In genomic region chr5:93019896-93020295, GRCh38 we compare ENCODE assay signal across 25 cellular contexts.
"Had no signal": no experiment of that assay in that cellular context is flagged by ENCODE, and none has a peak within 500 bp of the region (broad histone marks: within the 10 kb centered on the region; RNA-seq: fewer than 3 reads in every experiment).

No MANE protein-coding gene starts in this region.

- H3K36me3 ChIP-seq: MG63, SJCRH30 had no signal

- H3K27ac Mint-ChIP-seq: T-helper 17 cell; T-helper 2 cell treated with Interferon-gamma antibody and Interleukin-4, amounts not matched to agents 5 μg/mL and 100 μg/mL, for 36 hours had no signal

- H3K4me3 Mint-ChIP-seq: T-helper 17 cell; T-helper 2 cell treated with Interferon-gamma antibody and Interleukin-4, amounts not matched to agents 5 μg/mL and 100 μg/mL, for 36 hours had no signal

- FAIRE-seq: HepG2 had no signal

- H3K27ac ChIP-seq: RWPE1, SJCRH30 had no signal

- H3K4me3 ChIP-seq: MG63, SJCRH30 had no signal

- H3K4me1 Mint-ChIP-seq: T-helper 17 cell had no signal

- H3K9me3 Mint-ChIP-seq: T-helper 2 cell treated with Interferon-gamma antibody and Interleukin-4, amounts not matched to agents 5 μg/mL and 100 μg/mL, for 36 hours had no signal

- H3K9me3 ChIP-seq: MG63, SJCRH30 had no signal

- H3K27me3 Mint-ChIP-seq: T-helper 17 cell had no signal

- ATAC-seq: HepG2, Panc1, PC-3, SK-N-SH treated with all-trans-retinoic acid at 6 μM for 48 hours, T-helper 17 cell had no signal

- H3K27me3 ChIP-seq: MG63, SJCRH30 had no signal

- DNase-seq: IMR-90; Karpas-422; KG1; MG63; NCI-H1092; NCI-H1105 treated with DMSO at 0.1 percent for 48 hours; NCI-H1417 treated with DMSO at 0.1 percent for 48 hours; NCI-H146; NCI-H1694 treated with DMSO at 0.1 percent for 48 hours; NCI-H1930; NCI-H2081; NCI-H2107; NCI-H2227 treated with DMSO at 0.1 percent for 48 hours; NCI-H526; NK-92 treated with Interleukin-12 subunit alpha and Interleukin-12 subunit beta, amount 100 ng/mL, for 24 hours; PC-3; SHP77; SJCRH30; T-helper 1 cell; T-helper 17 cell had no signal
